ENCODE assay signal across 18 cellular contexts in genomic region chr17:41620583-41621434, GRCh38. TPM values are rescaled to one million over a fixed set of nuclear protein-coding genes. Genes with fewer than 3 reads are reported as not detected.
A peak's percentile ranks its signal among the peaks of the same experiment; 100 is the strongest.
DNase-seq lines count a peak whose midpoint lies in the region; TF ChIP-seq lines count a peak whose summit lies in the region.
"Had no signal": no experiment of that assay in that cellular context is flagged by ENCODE, and none has a peak within 500 bp of the region (broad histone marks: within the 10 kb centered on the region; RNA-seq: fewer than 3 reads in every experiment).

No MANE protein-coding gene starts in this region.

- H3F3A ChIP-seq in smooth muscle cell (ENCODE audit: low read depth), result no peaks in the 10 kb centered on the region

- H3K4me2 ChIP-seq in smooth muscle cell, result peak overlapping the region; percentile 65
- H3K4me2 ChIP-seq: KMS-11 had no signal

- TF ChIP-seq POLR2A in testis (IDR thresholded peaks at IDR 0.05), result no peak

- peak overlapping the region; percentile 51 for H2AFZ ChIP-seq in smooth muscle cell (ENCODE audit: low read depth)
- H2AFZ ChIP-seq: parathyroid adenoma had no signal

- DNase-seq in H7 (peak; percentile 52), adipocyte (ENCODE audit: low read depth) (peak; percentile 8), iris pigment epithelial cell (ENCODE audit: low read depth) (peak; percentile 20), smooth muscle cell (lab: John Stamatoyannopoulos, UW; ENCODE audit: unreplicated experiment) (no peak), HEK293T (ENCODE audit: extremely low spot score) (no peak), testis (no peak), NCI-H69 (lab: John Stamatoyannopoulos, UW) (no peak), OCI-M1 (lab: John Stamatoyannopoulos, UW) (no peak)
- DNase-seq: activated CD8-positive, alpha-beta T cell treated with anti-CD3 and anti-CD28 coated beads, Interleukin-2, amount 10 ng/mL, durations not matched to agents 7 days and 5 days; dermis blood vessel endothelial cell; left cardiac atrium; NCI-H1436; NCI-H345; SIG-M5 had no signal

- H3K36me3 ChIP-seq in H7 (replicated peaks; ENCODE audit: control insufficient read depth, insufficient read depth, low read length) (no peaks in the 10 kb centered on the region), adipocyte (ENCODE audit: control insufficient read depth, insufficient read depth, low read length, severe bottlenecking) (no peaks in the 10 kb centered on the region), smooth muscle cell (ENCODE audit: low read depth) (no peaks in the 10 kb centered on the region), testis (ENCODE audit: low read depth, missing control alignments) (no peaks in the 10 kb centered on the region)

- H3K27ac ChIP-seq in smooth muscle cell (ENCODE audit: low read depth), result peak overlapping the region; percentile 86
- H3K27ac ChIP-seq in testis, result no peak overlapping the region
- H3K27ac ChIP-seq: KMS-11, parathyroid adenoma had no signal

- H3K4me3 ChIP-seq in H7 (ENCODE audit: insufficient read depth, low read depth, low read length) (no peak overlapping the region), adipocyte (ENCODE audit: low read length) (no peak overlapping the region), smooth muscle cell (no peak overlapping the region), testis (no peak overlapping the region)

- H3K79me2 ChIP-seq in smooth muscle cell (ENCODE audit: low read depth), result no peaks in the 10 kb centered on the region
- H3K79me2 ChIP-seq: parathyroid adenoma had no signal

- H3K9ac ChIP-seq in adipocyte (ENCODE audit: low read length) (no peak overlapping the region), smooth muscle cell (ENCODE audit: low read depth) (peak overlapping the region; percentile 63)
- H3K9ac ChIP-seq: KMS-11, parathyroid adenoma had no signal

- peaks cover 13% of the 10 kb centered on the region for H4K20me1 ChIP-seq in smooth muscle cell (ENCODE audit: low read depth)

- 72% methylated on average over 21 of the region's 21 CpGs for WGBS in smooth muscle cell (ENCODE audit: low lambda C conversion rate)
- 62 to 64% methylated on average over 20 to 21 of the region's 21 CpGs for WGBS in testis, 2 donors

- intact Hi-C loops in testis (cut with DNase I; ENCODE audit: low total_unique reads), result no loop called here

- POLR2A ChIA-PET in HEK293T (lab: Yijun Ruan, JAX), result interaction anchor here (1.1 to 1.3 kb wide), 2 partner anchors 13 to 68 kb away, joined by 3 to 5 read pairs; partner anchors contain the start of gene EIF1

- no peaks in the 10 kb centered on the region for H3K9me3 ChIP-seq in adipocyte (ENCODE audit: control insufficient read depth, low read length)
- H3K9me3 ChIP-seq in smooth muscle cell (replicated peaks; ENCODE audit: low read depth), result no peaks in the 10 kb centered on the region
- H3K9me3 ChIP-seq in testis, result no peaks in the 10 kb centered on the region

- no peaks in the 10 kb centered on the region for H3K4me1 ChIP-seq in adipocyte (ENCODE audit: control insufficient read depth, insufficient read depth, low read length)
- H3K4me1 ChIP-seq in smooth muscle cell (ENCODE audit: low read depth), result no peaks in the 10 kb centered on the region
- H3K4me1 ChIP-seq in testis, result peaks cover 5% of the 10 kb centered on the region
- H3K4me1 ChIP-seq: parathyroid adenoma had no signal

- no peaks in the 10 kb centered on the region for H3K27me3 ChIP-seq in H7 (ENCODE audit: control insufficient read depth, insufficient read depth, low read length)
- peaks cover 25% of the 10 kb centered on the region for H3K27me3 ChIP-seq in adipocyte (replicated peaks; ENCODE audit: control insufficient read depth, insufficient read depth, low read length)
- H3K27me3 ChIP-seq in smooth muscle cell (ENCODE audit: low read depth), result no peaks in the 10 kb centered on the region
- no peaks in the 10 kb centered on the region for H3K27me3 ChIP-seq in testis

- no peak for TF ChIP-seq CTCF in smooth muscle cell (IDR thresholded peaks at IDR 0.05; ENCODE audit: borderline replicate concordance, insufficient read depth, poor library complexity, severe bottlenecking)
- no peak for TF ChIP-seq CTCF in testis (IDR thresholded peaks at IDR 0.05)

- CTCF ChIA-PET in HEK293T (lab: Yijun Ruan, JAX), result interaction anchor here (0.8 to 0.9 kb wide), 4 partner anchors 26 to 69 kb away, joined by 3 to 4 read pairs (median 3); no protein-coding TSS in a partner anchor

TF ChIP-seq in HEK293T, 16 proteins besides CTCF, POLR2A, EP300 and RAD21:
- no peak for TF ChIP-seq BHLHE40 (IDR thresholded peaks at IDR 0.05; ENCODE audit: borderline replicate concordance)
- TF ChIP-seq TARDBP (IDR thresholded peaks at IDR 0.05), result no peak
- no peak for TF ChIP-seq SUZ12 (IDR thresholded peaks at IDR 0.05)
- no peak for TF ChIP-seq FOXK2 (IDR thresholded peaks at IDR 0.05)
- TF ChIP-seq ELF4 (IDR thresholded peaks at IDR 0.05), result no peak
- TF ChIP-seq NFRKB (IDR thresholded peaks at IDR 0.05), result no peak
- TF ChIP-seq ARNT (IDR thresholded peaks at IDR 0.05), result no peak
- no peak for TF ChIP-seq HDGF (IDR thresholded peaks at IDR 0.05; ENCODE audit: borderline replicate concordance)
- TF ChIP-seq CTBP1 (IDR thresholded peaks at IDR 0.05; ENCODE audit: borderline replicate concordance), result no peak
- no peak for TF ChIP-seq PKNOX1 (IDR thresholded peaks at IDR 0.05)
- no peak for TF ChIP-seq L3MBTL2 (conservative IDR thresholded peaks at IDR 0.05)
- TF ChIP-seq FOXA1 (IDR thresholded peaks at IDR 0.05), result no peak
- TF ChIP-seq ZNF384 (IDR thresholded peaks at IDR 0.05), result no peak
- no peak for TF ChIP-seq SP1 (IDR thresholded peaks at IDR 0.05)
- TF ChIP-seq FOXM1 (IDR thresholded peaks at IDR 0.05; ENCODE audit: borderline replicate concordance), result no peak
- no peak for TF ChIP-seq LEF1 (IDR thresholded peaks at IDR 0.05; ENCODE audit: borderline replicate concordance)
TF ChIP-seq in HEK293T: peak in this region for 0.

RNA-seq across cellular contexts. Expression of gene KRT17, which starts 3.6 kb away (rescaled TPM):
- 0.07 TPM in 1 of 2 replicates, not detected in the other for total RNA-seq in H7 (2014; rRNA removed; shearing (Covaris generic))
- 1,301 and 1,591 TPM in 2 replicates for total RNA-seq in smooth muscle cell
- 869 and 2,544 TPM in 2 replicates for polyA plus RNA-seq in smooth muscle cell
- total RNA-seq in testis, result 10 to 100 TPM; 13.3 to 26.0 TPM
- 12.2 TPM for polyA plus RNA-seq in testis (ENCODE audit: insufficient read depth, low read depth, low replicate concordance)
- total RNA-seq: activated CD8-positive, alpha-beta T cell treated with anti-CD3 and anti-CD28 coated beads, Interleukin-2, amount 10 ng/mL, durations not matched to agents 7 days and 5 days; activated T-helper 1 cell treated with anti-CD3 and anti-CD28 coated beads, Interleukin-12 subunit alpha, Interleukin-12 subunit beta, Interleukin-2, Interleukin-4 antibody, amounts not matched to agents 30 ng/mL and 10 ng/mL and 1 ng/mL, durations not matched to agents 14 hours and 24 hours and 36 hours; left cardiac atrium; mucosa of gallbladder had no signal

RNA-seq across cellular contexts. Expression of gene KRT16, which starts 8.2 kb away (rescaled TPM):
- not detected in 2 replicates for total RNA-seq in H7 (2014; rRNA removed; shearing (Covaris generic))
- total RNA-seq in smooth muscle cell, result 404 and 521 TPM in 2 replicates
- polyA plus RNA-seq in smooth muscle cell, result 304 and 399 TPM in 2 replicates
- not detected for total RNA-seq in testis
- not detected for polyA plus RNA-seq in testis (ENCODE audit: insufficient read depth, low read depth, low replicate concordance)
- total RNA-seq: activated CD8-positive, alpha-beta T cell treated with anti-CD3 and anti-CD28 coated beads, Interleukin-2, amount 10 ng/mL, durations not matched to agents 7 days and 5 days; activated T-helper 1 cell treated with anti-CD3 and anti-CD28 coated beads, Interleukin-12 subunit alpha, Interleukin-12 subunit beta, Interleukin-2, Interleukin-4 antibody, amounts not matched to agents 30 ng/mL and 10 ng/mL and 1 ng/mL, durations not matched to agents 14 hours and 24 hours and 36 hours; mucosa of gallbladder had no signal

RNA-seq across cellular contexts. Expression of gene KRT14, which starts 34.1 kb away (rescaled TPM):
- not detected in 2 replicates for total RNA-seq in H7 (2014; rRNA removed; shearing (Covaris generic))
- total RNA-seq in smooth muscle cell (235 and 348 TPM in 2 replicates), testis (under 1 TPM in 1 of 2 donors, not detected in 1; 0.24 TPM)
- polyA plus RNA-seq in smooth muscle cell (193 and 492 TPM in 2 replicates), testis (ENCODE audit: insufficient read depth, low read depth, low replicate concordance) (0.37 TPM)
- total RNA-seq: activated CD8-positive, alpha-beta T cell treated with anti-CD3 and anti-CD28 coated beads, Interleukin-2, amount 10 ng/mL, durations not matched to agents 7 days and 5 days; activated T-helper 1 cell treated with anti-CD3 and anti-CD28 coated beads, Interleukin-12 subunit alpha, Interleukin-12 subunit beta, Interleukin-2, Interleukin-4 antibody, amounts not matched to agents 30 ng/mL and 10 ng/mL and 1 ng/mL, durations not matched to agents 14 hours and 24 hours and 36 hours had no signal

RNA-seq across cellular contexts. Expression of gene KRT9, which starts 49.0 kb away (rescaled TPM):
- not detected in 2 replicates for total RNA-seq in H7 (2014; rRNA removed; shearing (Covaris generic))
- total RNA-seq in smooth muscle cell (0.22 and 1.3 TPM in 2 replicates), testis (under 1 TPM in 1 of 2 donors, not detected in 1; 0.43 TPM)
- polyA plus RNA-seq in smooth muscle cell (not detected in 2 replicates), testis (ENCODE audit: insufficient read depth, low read depth, low replicate concordance) (0.29 TPM)
- total RNA-seq: activated CD8-positive, alpha-beta T cell treated with anti-CD3 and anti-CD28 coated beads, Interleukin-2, amount 10 ng/mL, durations not matched to agents 7 days and 5 days; activated T-helper 1 cell treated with anti-CD3 and anti-CD28 coated beads, Interleukin-12 subunit alpha, Interleukin-12 subunit beta, Interleukin-2, Interleukin-4 antibody, amounts not matched to agents 30 ng/mL and 10 ng/mL and 1 ng/mL, durations not matched to agents 14 hours and 24 hours and 36 hours; dermis blood vessel endothelial cell; left cardiac atrium; mucosa of gallbladder had no signal

Comparison
In these comparisons a context has a peak if more than half of its experiments do, and no peak if none do; other contexts are left out.
1. DNase-seq: peak in H7 (single experiment), adipocyte (single experiment) and iris pigment epithelial cell (single experiment); none in smooth muscle cell (single experiment), HEK293T (single experiment), testis (single experiment), NCI-H69 (single experiment) and OCI-M1 (single experiment).
2. RNA of gene KRT17, which starts 3.6 kb away (total RNA-seq): 1,301 to 1,591 TPM in smooth muscle cell; 13.3 to 26.0 TPM in testis and 0.07 TPM in H7; every median in the first group is over 10 times any median in the second.
3. RNA of gene KRT16, which starts 8.2 kb away (total RNA-seq): 404 to 521 TPM in smooth muscle cell; not detected in testis and not detected in H7; every median in the first group is over 100 times any median in the second.
4. RNA of gene KRT14, which starts 34.1 kb away (total RNA-seq): 235 to 348 TPM in smooth muscle cell; 0.24 TPM in testis and not detected in H7; every median in the first group is over 100 times any median in the second.